In genomic region chr3:64977308-64978100, GRCh38 we compare ENCODE assay signal across 12 cellular contexts.
DNase-seq lines count a peak whose midpoint lies in the region; ATAC-seq lines count a peak whose summit lies in the region.
"Had no signal": no experiment of that assay in that cellular context is flagged by ENCODE, and none has a peak within 500 bp of the region (broad histone marks: within the 10 kb centered on the region; RNA-seq: fewer than 3 reads in every experiment).

No MANE protein-coding gene starts in this region.

- no peaks in the 10 kb centered on the region for H3K27me3 ChIP-seq in SJCRH30
- H3K27me3 ChIP-seq: MG63, testis had no signal

- ATAC-seq in GM21576 (IDR thresholded peaks at IDR 0.05; ENCODE audit: unreplicated experiment): no peak

- H3K9me3 ChIP-seq in SJCRH30 (replicated peaks): no peaks in the 10 kb centered on the region
- H3K9me3 ChIP-seq: MG63, testis had no signal

- peak; percentile 43 for DNase-seq in HCEC 1CT
- peak; percentile 61 for DNase-seq in T1000 (lab: John Stamatoyannopoulos, UW)
- DNase-seq in fibroblast of peridontal ligament (ENCODE audit: extremely low read depth): peak; percentile 6
- peak; percentile 98 for DNase-seq in renal cortical epithelial cell (ENCODE audit: low read depth)
- DNase-seq in stimulated activated CD8-positive, alpha-beta memory T cell treated with anti-CD3 and anti-CD28 coated beads, Interleukin-4, amount 100 ng/mL, for 48 hours: no peak
- no peak for DNase-seq in SJCRH30
- DNase-seq: activated naive CD4-positive, alpha-beta T cell treated with anti-CD3 and anti-CD28 coated beads for 36 hours; foreskin melanocyte; MG63; nephron progenitor cell; testis had no signal

- H3K4me1 ChIP-seq in SJCRH30: no peaks in the 10 kb centered on the region
- H3K4me1 ChIP-seq: testis had no signal

- no peaks in the 10 kb centered on the region for H3K36me3 ChIP-seq in SJCRH30
- H3K36me3 ChIP-seq: MG63 had no signal

- no peak overlapping the region for H3K4me3 ChIP-seq in SJCRH30
- H3K4me3 ChIP-seq: MG63, testis had no signal

- no peak overlapping the region for H3K27ac ChIP-seq in SJCRH30
- H3K27ac ChIP-seq: testis had no signal

Comparison
In these comparisons a context has a peak if more than half of its experiments do, and no peak if none do; other contexts are left out.
1. DNase-seq: peak in HCEC 1CT (single experiment), T1000 (single experiment), fibroblast of peridontal ligament (single experiment) and renal cortical epithelial cell (single experiment); none in stimulated activated CD8-positive, alpha-beta memory T cell treated with anti-CD3 and anti-CD28 coated beads, Interleukin-4, amount 100 ng/mL, for 48 hours (single experiment) and SJCRH30 (0 of 2).